8 cellular contexts compared by ENCODE assay signal in the genomic region with DNA sequence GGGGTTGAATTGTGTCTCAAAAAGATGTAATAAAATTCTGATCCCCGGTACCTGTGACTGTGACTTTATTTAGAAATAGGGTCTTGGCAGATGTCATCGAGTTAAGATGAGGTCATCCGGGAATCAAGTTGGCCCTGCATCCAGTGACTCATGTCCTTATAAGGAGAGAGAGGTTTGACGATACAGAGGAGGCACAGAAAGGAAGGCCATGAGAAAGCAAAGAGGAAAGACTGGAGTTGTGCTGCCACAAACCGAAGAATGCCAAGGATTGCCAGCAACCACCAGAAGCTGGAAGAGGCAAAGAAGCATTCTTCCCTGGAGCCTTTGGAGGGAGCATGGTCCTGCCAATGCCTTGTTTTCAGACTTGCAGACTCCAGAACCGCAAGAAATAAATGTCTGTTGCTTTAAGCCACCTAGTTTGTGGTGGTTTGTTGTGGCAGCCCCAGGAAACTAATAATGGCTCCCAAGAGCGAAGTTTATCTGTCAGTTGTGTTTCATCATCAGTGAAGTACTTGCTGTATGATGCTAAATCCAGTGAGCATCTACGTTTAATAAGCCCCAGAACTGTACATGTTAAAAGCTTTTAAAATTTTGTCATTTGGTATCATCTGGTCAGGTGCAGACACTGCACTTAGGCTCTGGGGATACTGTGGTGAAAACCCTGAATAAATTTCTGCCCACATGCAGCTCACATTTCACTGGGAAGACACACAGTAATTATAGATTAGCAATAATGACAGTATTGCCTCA.
DNase-seq lines count a peak whose midpoint lies in the region; ATAC-seq and TF ChIP-seq lines count a peak whose summit lies in the region.

No MANE protein-coding gene starts in this region.

- peaks cover 3% of the 10 kb centered on the region for H3K9me3 Mint-ChIP-seq in activated naive CD8-positive, alpha-beta T cell treated with anti-CD3 and anti-CD28 coated beads, Interleukin-2, amount 10 ng/mL, durations not matched to agents 7 days and 5 days

- ATAC-seq in activated naive CD8-positive, alpha-beta T cell treated with anti-CD3 and anti-CD28 coated beads, Interleukin-2, amount 10 ng/mL, durations not matched to agents 7 days and 5 days (ENCODE audit: low read depth), result peak; percentile 36
- peak; percentile 59 to 75 for ATAC-seq in right cardiac atrium
- ATAC-seq in GM19023 (IDR thresholded peaks at IDR 0.05; ENCODE audit: unreplicated experiment), result no peak

- TF ChIP-seq CTCF in AG04449 (IDR thresholded peaks at IDR 0.05; ENCODE audit: insufficient read depth, low read length, missing control alignments), result no peak

- peak overlapping the region; percentile 59 for H3K4me3 Mint-ChIP-seq in activated naive CD8-positive, alpha-beta T cell treated with anti-CD3 and anti-CD28 coated beads, Interleukin-2, amount 10 ng/mL, durations not matched to agents 7 days and 5 days

- H3K27ac ChIP-seq in right cardiac atrium (ENCODE audit: low read length), result no peak overlapping the region

- H3K4me3 ChIP-seq in AG04449 (ENCODE audit: low read depth, low read length), result no peak overlapping the region
- H3K4me3 ChIP-seq in right cardiac atrium (ENCODE audit: low read length), result no peak overlapping the region

- peaks cover 41% of the 10 kb centered on the region for H3K4me1 Mint-ChIP-seq in activated naive CD8-positive, alpha-beta T cell treated with anti-CD3 and anti-CD28 coated beads, Interleukin-2, amount 10 ng/mL, durations not matched to agents 7 days and 5 days

- H3K27ac Mint-ChIP-seq in activated naive CD8-positive, alpha-beta T cell treated with anti-CD3 and anti-CD28 coated beads, Interleukin-2, amount 10 ng/mL, durations not matched to agents 7 days and 5 days, result peak overlapping the region; percentile 94

- CTCF ChIA-PET in AG04449 (lab: Yijun Ruan, JAX), result interaction anchor here (1.3 kb wide), 1 partner anchor 9 kb away, joined by 3 read pairs; no protein-coding TSS in a partner anchor

- DNase-seq in AG04449 (ENCODE audit: low read depth, low spot score) (peak; percentile 81), GM04504 (ENCODE audit: low read depth) (peak; percentile 68), right cardiac atrium (peak in 2 of 3 donors; percentile 31 to 43), foreskin melanocyte (no peak), 8988T (no peak), T-helper 9 cell (no peak)
- DNase-seq in activated naive CD8-positive, alpha-beta T cell treated with anti-CD3 and anti-CD28 coated beads, Interleukin-2, amount 10 ng/mL, durations not matched to agents 7 days and 5 days, result no peak

- intact Hi-C loops in right cardiac atrium (cut with DNase I), result no loop called here

- WGBS in right cardiac atrium, result 54% methylated on average over 8 of the region's 8 CpGs

- H3K27me3 ChIP-seq in right cardiac atrium (ENCODE audit: control insufficient read depth, insufficient read depth), result no peaks in the 10 kb centered on the region

- peaks cover 31% of the 10 kb centered on the region for H3K36me3 Mint-ChIP-seq in activated naive CD8-positive, alpha-beta T cell treated with anti-CD3 and anti-CD28 coated beads, Interleukin-2, amount 10 ng/mL, durations not matched to agents 7 days and 5 days

- POLR2A ChIA-PET in AG04449 (lab: Yijun Ruan, JAX), result no interaction called here
- POLR2A ChIA-PET in activated naive CD8-positive, alpha-beta T cell treated with anti-CD3 and anti-CD28 coated beads, Interleukin-2, amount 10 ng/mL, durations not matched to agents 7 days and 5 days (lab: Charles Lee), result interaction anchor here (0.8 to 2.6 kb wide), 3 partner anchors 9 to 115 kb away, joined by 3 to 28 read pairs (median 6); a partner anchor contains a TSS

- no peaks in the 10 kb centered on the region for H3K9me3 ChIP-seq in right cardiac atrium (ENCODE audit: control insufficient read depth, low read length)

- H3K4me1 ChIP-seq in right cardiac atrium (ENCODE audit: control insufficient read depth, insufficient read depth, low read length), result peaks cover 7% of the 10 kb centered on the region

- H3K27me3 Mint-ChIP-seq in activated naive CD8-positive, alpha-beta T cell treated with anti-CD3 and anti-CD28 coated beads, Interleukin-2, amount 10 ng/mL, durations not matched to agents 7 days and 5 days, result no peaks in the 10 kb centered on the region

Comparison
In these comparisons a context has a peak if more than half of its experiments do, and no peak if none do; other contexts are left out.
1. DNase-seq: peak in AG04449 (single experiment), GM04504 (single experiment) and right cardiac atrium (2 of 3); none in activated naive CD8-positive, alpha-beta T cell treated with anti-CD3 and anti-CD28 coated beads, Interleukin-2, amount 10 ng/mL, durations not matched to agents 7 days and 5 days (single experiment), foreskin melanocyte (single experiment), 8988T (single experiment) and T-helper 9 cell (single experiment).